In genomic region chr9:130971294-130971849, GRCh38 we compare ENCODE assay signal across 14 cellular contexts. TPM values are rescaled to one million over a fixed set of nuclear protein-coding genes. Genes with fewer than 3 reads are reported as not detected.
DNase-seq lines count a peak whose midpoint lies in the region; TF ChIP-seq lines count a peak whose summit lies in the region.
"Had no signal": no experiment of that assay in that cellular context is flagged by ENCODE, and none has a peak within 500 bp of the region (broad histone marks: within the 10 kb centered on the region; RNA-seq: fewer than 3 reads in every experiment).

No MANE protein-coding gene starts in this region.

- H3K9me3 Mint-ChIP-seq in MCF 10A (ENCODE audit: unreplicated experiment) (no peaks in the 10 kb centered on the region), chondrocyte (ENCODE audit: low read depth) (no peaks in the 10 kb centered on the region), neural crest cell (no peaks in the 10 kb centered on the region), type B pancreatic cell (no peaks in the 10 kb centered on the region)
- H3K9me3 Mint-ChIP-seq: CD4-positive, alpha-beta T cell had no signal

- intact Hi-C loops in MCF 10A (cut with micrococcal nuclease) (no loop called here), mammary epithelial cell (cut with micrococcal nuclease) (no loop called here)

- dilution Hi-C loops in mammary epithelial cell (cut with HindIII; ENCODE audit: low sequenced_read_pairs): no loop called here

- TF ChIP-seq CTCF in MCF 10A (IDR thresholded peaks at IDR 0.05; ENCODE audit: unreplicated experiment) (no peak), mammary epithelial cell (conservative IDR thresholded peaks at IDR 0.05 in 1 of 2, IDR thresholded peaks at IDR 0.05 in 1 of 2; ENCODE audit: extremely low read depth in 1 of 2, insufficient read depth in 1 of 2, low read depth in 1 of 2, low read length in 2 of 2) (no peak), chondrocyte (IDR thresholded peaks at IDR 0.05) (no peak), neural crest cell (conservative IDR thresholded peaks at IDR 0.05) (no peak), type B pancreatic cell (conservative IDR thresholded peaks at IDR 0.05) (no peak)

- 97% methylated on average over 9 of the region's 12 CpGs for WGBS in mammary epithelial cell (ENCODE audit: low coverage, missing lambda C conversion rate)

- no peaks in the 10 kb centered on the region for H3K9me3 ChIP-seq in mammary epithelial cell (replicated peaks; ENCODE audit: insufficient read depth, low read length)

- no peaks in the 10 kb centered on the region for H3K36me3 ChIP-seq in mammary epithelial cell (ENCODE audit: insufficient read depth, low read length)

- H2AFZ ChIP-seq in mammary epithelial cell (ENCODE audit: low read depth, low read length): no peak overlapping the region

- in situ Hi-C loops in mammary epithelial cell (cut with MboI; ENCODE audit: low sequenced_read_pairs in 2 of 2): no loop called here

- BruUV-seq in MCF 10A (replicated peaks; lab: Mats Ljungman, UMichigan): no TSS peak
- BruUV-seq in mammary epithelial cell (replicated peaks; lab: Mats Ljungman, UMichigan): no TSS peak

- no peak overlapping the region for H3K4me3 ChIP-seq in mammary epithelial cell (replicated peaks in 1 of 3; ENCODE audit: insufficient read depth in 1 of 3, low read depth in 2 of 3, low read length in 3 of 3)

- H3K9ac ChIP-seq in mammary epithelial cell (ENCODE audit: insufficient read depth, low read length): no peak overlapping the region

- H3K4me3 Mint-ChIP-seq in MCF 10A (ENCODE audit: unreplicated experiment) (no peak overlapping the region), chondrocyte (ENCODE audit: unreplicated experiment) (no peak overlapping the region), neural crest cell (no peak overlapping the region), type B pancreatic cell (no peak overlapping the region)
- H3K4me3 Mint-ChIP-seq: CD4-positive, alpha-beta T cell had no signal

- no peaks in the 10 kb centered on the region for H3K36me3 Mint-ChIP-seq in MCF 10A (ENCODE audit: insufficient read depth, unreplicated experiment)
- no peaks in the 10 kb centered on the region for H3K36me3 Mint-ChIP-seq in chondrocyte (ENCODE audit: low read depth)
- H3K36me3 Mint-ChIP-seq in neural crest cell (ENCODE audit: low read depth): no peaks in the 10 kb centered on the region
- H3K36me3 Mint-ChIP-seq in type B pancreatic cell: no peaks in the 10 kb centered on the region

- POLR2A ChIA-PET in MCF 10A (lab: Yijun Ruan, JAX): no interaction called here

- H3K27me3 Mint-ChIP-seq in MCF 10A (ENCODE audit: insufficient read depth, unreplicated experiment): peaks cover 37% of the 10 kb centered on the region
- peaks cover 21% of the 10 kb centered on the region for H3K27me3 Mint-ChIP-seq in chondrocyte (ENCODE audit: low read depth)
- H3K27me3 Mint-ChIP-seq in neural crest cell (ENCODE audit: low read depth): peaks cover 8% of the 10 kb centered on the region
- peaks cover 25% of the 10 kb centered on the region for H3K27me3 Mint-ChIP-seq in type B pancreatic cell

- DNase-seq in MCF 10A (ENCODE audit: unreplicated experiment) (no peak), mammary epithelial cell (no peak), chondrocyte (ENCODE audit: low spot score) (peak; percentile 65), neural crest cell (ENCODE audit: low read depth, low spot score) (no peak), type B pancreatic cell (ENCODE audit: extremely low spot score, unreplicated experiment) (peak; percentile 50), kidney tubule cell (ENCODE audit: low spot score) (no peak), superior temporal gyrus (ENCODE audit: extremely low spot score) (no peak), DMS79 treated with DMSO at 0.1 percent for 48 hours (lab: John Stamatoyannopoulos, UW) (no peak)
- DNase-seq: 8988T; C1 segment of cervical spinal cord; CD4-positive, alpha-beta T cell; DMS79; EL had no signal

- H3K27ac Mint-ChIP-seq in MCF 10A (ENCODE audit: low read depth, unreplicated experiment): peak overlapping the region; percentile 2
- H3K27ac Mint-ChIP-seq in chondrocyte (ENCODE audit: unreplicated experiment): no peak overlapping the region
- peak overlapping the region; percentile 15 for H3K27ac Mint-ChIP-seq in neural crest cell (ENCODE audit: unreplicated experiment)
- H3K27ac Mint-ChIP-seq in type B pancreatic cell: no peak overlapping the region
- H3K27ac Mint-ChIP-seq: CD4-positive, alpha-beta T cell had no signal

- no peaks in the 10 kb centered on the region for H4K20me1 ChIP-seq in mammary epithelial cell (ENCODE audit: insufficient read depth, low read length)

- CTCF ChIA-PET in MCF 10A (lab: Yijun Ruan, JAX) (no interaction called here), mammary epithelial cell (lab: Charles Lee; ENCODE audit: low non-redundant PET) (no interaction called here)

- no peaks in the 10 kb centered on the region for H3K4me1 Mint-ChIP-seq in MCF 10A (ENCODE audit: insufficient read depth, unreplicated experiment)
- H3K4me1 Mint-ChIP-seq in chondrocyte (ENCODE audit: low read depth): no peaks in the 10 kb centered on the region
- H3K4me1 Mint-ChIP-seq in neural crest cell: peaks cover 14% of the 10 kb centered on the region
- peaks cover 5% of the 10 kb centered on the region for H3K4me1 Mint-ChIP-seq in type B pancreatic cell (ENCODE audit: unreplicated experiment)

- H3K4me1 ChIP-seq in mammary epithelial cell (ENCODE audit: insufficient read depth, low read length): peaks cover 4% of the 10 kb centered on the region

- no peak overlapping the region for H3K4me2 ChIP-seq in mammary epithelial cell (ENCODE audit: insufficient read depth, low read depth, low read length)

- no peaks in the 10 kb centered on the region for H3K79me2 ChIP-seq in mammary epithelial cell (ENCODE audit: insufficient read depth, low read length)

- no peak overlapping the region for H3K27ac ChIP-seq in mammary epithelial cell (ENCODE audit: insufficient read depth, low read depth, low read length)
- H3K27ac ChIP-seq: HL-60 had no signal

- no peaks in the 10 kb centered on the region for H3K27me3 ChIP-seq in mammary epithelial cell (ENCODE audit: insufficient read depth, low read length)

RNA-seq across cellular contexts. Expression of gene FIBCD1, which starts 32.3 kb away (rescaled TPM):
- total RNA-seq in MCF 10A (2022) (1.6 and 2.8 TPM in 2 replicates), mammary epithelial cell (1 to 10 TPM in 1 of 2 donors, under 1 TPM in 1; 0.67 to 3.3 TPM), chondrocyte (6.8 to 81.5 TPM (median 8.3 TPM) in 3 replicates), neural crest cell (0.23 and 0.45 TPM in 2 replicates), type B pancreatic cell (ENCODE audit: low replicate concordance) (0.53 and 0.76 TPM in 2 replicates)
- 1.8 TPM for polyA plus RNA-seq in mammary epithelial cell
- polyA minus RNA-seq in mammary epithelial cell: not detected
- total RNA-seq: CD4-positive, alpha-beta T cell had no signal

RNA-seq across cellular contexts. Expression of gene LAMC3, which starts 37.6 kb away (rescaled TPM):
- total RNA-seq in MCF 10A (2022) (not detected in 2 replicates), mammary epithelial cell (not detected), chondrocyte (0.95 to 7.3 TPM (median 1.2 TPM) in 3 replicates), neural crest cell (2.8 and 4.0 TPM in 2 replicates), type B pancreatic cell (ENCODE audit: low replicate concordance) (0.38 and 7.2 TPM in 2 replicates)
- polyA plus RNA-seq in mammary epithelial cell: 0.01 TPM
- not detected for polyA minus RNA-seq in mammary epithelial cell

Comparison
In these comparisons a context has a peak if more than half of its experiments do, and no peak if none do; other contexts are left out.
1. DNase-seq: peak in chondrocyte (single experiment) and type B pancreatic cell (single experiment); none in MCF 10A (single experiment), mammary epithelial cell (single experiment), neural crest cell (single experiment), kidney tubule cell (single experiment), superior temporal gyrus (single experiment) and DMS79 treated with DMSO at 0.1 percent for 48 hours (single experiment).
2. H3K27ac Mint-ChIP-seq: peak in MCF 10A (single experiment) and neural crest cell (single experiment); none in chondrocyte (single experiment) and type B pancreatic cell (single experiment).